15 cellular contexts compared by ENCODE assay signal in the genomic region with DNA sequence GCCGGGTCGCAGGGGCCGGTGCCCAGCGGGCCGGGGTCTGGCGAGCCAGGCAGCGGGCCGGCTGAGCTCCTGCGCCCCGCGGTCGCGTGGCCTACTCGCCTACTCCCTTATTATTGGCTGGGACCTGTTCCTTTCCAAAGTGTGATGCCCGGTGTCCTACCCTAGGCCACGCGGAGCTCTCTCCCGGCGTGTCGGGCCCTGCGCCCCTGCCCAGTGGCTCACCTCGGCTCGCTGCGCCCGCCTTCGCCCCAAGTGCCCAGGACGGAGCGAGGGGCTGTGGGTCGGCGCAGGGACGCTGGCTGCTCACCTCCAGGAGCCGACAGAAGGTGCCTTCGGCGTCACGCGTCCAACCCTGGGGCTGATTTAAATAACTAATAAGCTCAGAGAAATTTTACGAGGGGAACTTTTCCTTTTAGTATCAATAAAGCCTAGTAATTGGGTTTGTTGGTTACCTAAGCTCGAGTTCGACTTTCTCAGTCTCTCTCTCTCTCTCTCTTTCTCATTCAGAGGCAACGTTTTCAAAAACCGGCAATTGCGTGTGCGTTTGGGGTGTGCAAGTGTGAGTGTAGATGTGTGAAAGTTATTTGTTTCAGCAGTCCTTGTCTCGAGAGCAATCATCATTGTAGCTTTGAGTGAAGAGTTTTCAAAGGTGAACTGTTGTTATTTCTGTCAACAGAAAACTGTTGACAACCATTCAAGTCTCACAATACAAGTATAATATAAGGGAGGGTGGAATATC. TPM values are rescaled to one million over a fixed set of nuclear protein-coding genes. Genes with fewer than 3 reads are reported as not detected.
DNase-seq lines count a peak whose midpoint lies in the region; ATAC-seq and TF ChIP-seq lines count a peak whose summit lies in the region.
"Had no signal": no experiment of that assay in that cellular context is flagged by ENCODE, and none has a peak within 500 bp of the region (broad histone marks: within the 10 kb centered on the region; RNA-seq: fewer than 3 reads in every experiment).

No MANE protein-coding gene starts in this region.

- no peaks in the 10 kb centered on the region for H3K79me2 ChIP-seq in ACC112 (ENCODE audit: control insufficient read depth, insufficient read depth, low read length, unreplicated experiment)

- H3K4me3 Mint-ChIP-seq in natural killer cell: peak overlapping the region; percentile 55

- intact Hi-C loops in dorsolateral prefrontal cortex (cut with DNase I) (loop anchor here (5.0 to 10.0 kb wide), 7 partner anchors 200 to 1147 kb away; a partner anchor contains a TSS), natural killer cell (cut with micrococcal nuclease) (loop anchor here (10.0 kb wide), 1 partner anchor 1140 kb away; no protein-coding TSS in a partner anchor)

- no peak for ATAC-seq in natural killer cell
- ATAC-seq: esophagus mucosa, left cardiac atrium had no signal

- H3K27me3 ChIP-seq in ACC112 (ENCODE audit: insufficient read depth, low read length) (peaks cover 69% of the 10 kb centered on the region), H7 (ENCODE audit: control insufficient read depth, insufficient read depth, low read length) (peaks cover 92% of the 10 kb centered on the region), dorsolateral prefrontal cortex (peaks cover 0 to 96% (median 74%) of the 10 kb centered on the region in 45 donors)

- H3K9me3 Mint-ChIP-seq in natural killer cell: peaks cover 2 to 5% of the 10 kb centered on the region in 2 donors

- TF ChIP-seq CTCF in dorsolateral prefrontal cortex (IDR thresholded peaks at IDR 0.05 in 54 of 56, conservative IDR thresholded peaks at IDR 0.05 in 2 of 56; ENCODE audit: low read depth in 1 of 56, partially characterized antibody in 56 of 56) (no peak), natural killer cell (IDR thresholded peaks at IDR 0.05) (no peak), foreskin fibroblast (IDR thresholded peaks at IDR 0.05; ENCODE audit: low read depth, low read length) (no peak)

- H3K36me3 ChIP-seq in ACC112 (ENCODE audit: insufficient read depth, low read length) (no peaks in the 10 kb centered on the region), H7 (replicated peaks; ENCODE audit: control insufficient read depth, insufficient read depth, low read length) (no peaks in the 10 kb centered on the region)
- H3K36me3 ChIP-seq: upper lobe of left lung had no signal

- H3K4me3 ChIP-seq in ACC112 (ENCODE audit: low read depth, low read length) (peak overlapping the region; percentile 85; the same call in 1 of the 2 replicates), H7 (ENCODE audit: insufficient read depth, low read depth, low read length) (peak overlapping the region; percentile 8; the same call in 1 of the 2 replicates), dorsolateral prefrontal cortex (peak overlapping the region; percentile 47 to 99 (median 85)), foreskin fibroblast (ENCODE audit: low read depth in 1 of 2, low read length in 2 of 2) (no peak overlapping the region)

- peaks cover 9 to 27% of the 10 kb centered on the region in 2 donors for H3K4me1 Mint-ChIP-seq in natural killer cell

- no peak overlapping the region for H3K27ac Mint-ChIP-seq in natural killer cell

- peaks cover 18% of the 10 kb centered on the region for H3K36me3 Mint-ChIP-seq in natural killer cell

- peaks cover 63 to 72% of the 10 kb centered on the region in 2 donors for H3K27me3 Mint-ChIP-seq in natural killer cell (ENCODE audit: low read depth in 2 of 2)

- peaks cover 7% of the 10 kb centered on the region for H3K4me1 ChIP-seq in ACC112 (ENCODE audit: control insufficient read depth, insufficient read depth, low read length, unreplicated experiment)

- DNase-seq in H7 (peak; percentile 73), dorsolateral prefrontal cortex (no peak), natural killer cell (no peak), SW 1271 (lab: John Stamatoyannopoulos, UW) (no peak), foreskin fibroblast (no peak), NCI-H2029 (lab: John Stamatoyannopoulos, UW) (no peak), RKO (ENCODE audit: low spot score) (no peak)
- DNase-seq: GOT3, left cardiac atrium, NCI-H2171, RPMI8226 had no signal

- H3K27ac ChIP-seq in ACC112 (ENCODE audit: low read depth, low read length) (no peak overlapping the region), dorsolateral prefrontal cortex (peak overlapping the region in 56 of 59 donors; percentile 14 to 96 (median 84))
- H3K27ac ChIP-seq: upper lobe of left lung, VCaP had no signal

- H2AFZ ChIP-seq in ACC112 (ENCODE audit: low read length, unreplicated experiment): no peak overlapping the region

RNA-seq across cellular contexts. Expression of a gene that starts 7.0 kb away (rescaled TPM):
- total RNA-seq in H7 (2014; rRNA removed; shearing (Covaris generic)): 10.3 and 15.7 TPM in 2 replicates
- 100 to 1,000 TPM in 117 of 120 experiments, 10 to 100 TPM in 3; 77.2 to 202 (median 149) TPM for total RNA-seq in dorsolateral prefrontal cortex
- 1 to 10 TPM in 1 of 3 donors, under 1 TPM in 2; 0.73 to 2.8 (median 0.79) TPM for total RNA-seq in natural killer cell

Comparison
In these comparisons a context has a peak if more than half of its experiments do, and no peak if none do; other contexts are left out.
1. H3K4me3 ChIP-seq: peak in ACC112 (single experiment), H7 (single experiment) and dorsolateral prefrontal cortex (59 of 59); none in foreskin fibroblast (0 of 2).